ENCODE assay signal across 8 cellular contexts in genomic region chr18:48031011-48031480, GRCh38.
DNase-seq lines count a peak whose midpoint lies in the region; ATAC-seq, FAIRE-seq and TF ChIP-seq lines count a peak whose summit lies in the region.

No MANE protein-coding gene starts in this region.

- no peaks in the 10 kb centered on the region for H3K9me2 ChIP-seq in HCT116 (ENCODE audit: insufficient read depth)

- no peaks in the 10 kb centered on the region for H3K9me3 ChIP-seq in HCT116 (ENCODE audit: control insufficient read depth in 1 of 2, insufficient read depth in 1 of 2, low read depth in 1 of 2, low read length in 2 of 2)
- no peaks in the 10 kb centered on the region for H3K9me3 ChIP-seq in GM12878 (replicated peaks; ENCODE audit: control insufficient read depth, insufficient read depth, low read length)
- no peaks in the 10 kb centered on the region for H3K9me3 ChIP-seq in tibial nerve

- no peaks in the 10 kb centered on the region for H3K36me3 ChIP-seq in HCT116 (ENCODE audit: control insufficient read depth in 1 of 2, insufficient read depth in 2 of 2, low read length in 2 of 2)
- H3K36me3 ChIP-seq in GM12878 (ENCODE audit: control insufficient read depth in 2 of 2, insufficient read depth in 2 of 2, low read length in 1 of 2) = no peaks in the 10 kb centered on the region
- H3K36me3 ChIP-seq in tibial nerve = peaks cover 0 to 8% (median 0%) of the 10 kb centered on the region in 3 donors

- RAD21 ChIA-PET in HCT116 (lab: Charles Lee; ENCODE audit: low non-redundant PET in 1 of 2, low total read pairs in 2 of 2, uncharacterized antibody in 2 of 2, unreplicated experiment in 2 of 2) = interaction anchor here in 1 of 2 experiments (0.7 kb wide), 1 partner anchor 199 kb away, joined by 4 read pairs; no protein-coding TSS in a partner anchor
- RAD21 ChIA-PET in GM12878 (lab: Charles Lee; ENCODE audit: unreplicated experiment) = no interaction called here

- no peak for TF ChIP-seq POLR2A in HCT116 (IDR thresholded peaks at IDR 0.05; ENCODE audit: borderline replicate concordance, extremely low read depth, insufficient read depth, insufficient read length)
- TF ChIP-seq POLR2A in GM12878 (IDR thresholded peaks at IDR 0.05; ENCODE audit: low read depth, low read length) = no peak
- TF ChIP-seq POLR2A in tibial nerve (IDR thresholded peaks at IDR 0.05) = no peak

- no peak overlapping the region for H3K4me2 ChIP-seq in HCT116 (ENCODE audit: low read length)
- no peak overlapping the region for H3K4me2 ChIP-seq in GM12878 (ENCODE audit: control insufficient read depth, insufficient read depth)

- FAIRE-seq in GM12878 (lab: Jason Lieb, UNC) (no peak), islet of Langerhans (lab: Jason Lieb, UNC) (peak; percentile 90)

- H2AFZ ChIP-seq in HCT116 (ENCODE audit: low read depth, low read length, poor library complexity, severe bottlenecking) (no peak overlapping the region), GM12878 (ENCODE audit: control insufficient read depth, low read depth, low read length) (no peak overlapping the region)

- no peaks in the 10 kb centered on the region for H4K20me1 ChIP-seq in HCT116 (ENCODE audit: insufficient read depth)
- no peaks in the 10 kb centered on the region for H4K20me1 ChIP-seq in GM12878 (ENCODE audit: control insufficient read depth, insufficient read depth)

- SMC1A ChIA-PET in GM12878 (lab: Charles Lee; ENCODE audit: uncharacterized antibody, unreplicated experiment) = no interaction called here

- intact Hi-C loops in HCT116 (cut with micrococcal nuclease) (loop anchor here (1.0 to 5.0 kb wide), 3 partner anchors 201 to 415 kb away; no protein-coding TSS in a partner anchor), GM12878 (cut with micrococcal nuclease; ENCODE audit: unreplicated experiment) (loop anchor here (1.0 kb wide), 1 partner anchor 415 kb away; no protein-coding TSS in a partner anchor)

- H3K4me1 ChIP-seq in HCT116 (ENCODE audit: control insufficient read depth in 1 of 2, insufficient read depth in 2 of 2, low read length in 2 of 2) = peaks cover 7 to 9% of the 10 kb centered on the region in 2 experiments; a peak in 2 of 4 replicates
- H3K4me1 ChIP-seq in GM12878 (ENCODE audit: control insufficient read depth, insufficient read depth, low read length) = no peaks in the 10 kb centered on the region
- peaks cover 0 to 34% (median 0%) of the 10 kb centered on the region in 4 donors for H3K4me1 ChIP-seq in tibial nerve

- POLR2A ChIA-PET in HCT116 (lab: Charles Lee) (no interaction called here), GM12878 (lab: Charles Lee) (no interaction called here)

- WGBS in GM12878 (ENCODE audit: insufficient coverage, insufficient replicate concordance, low lambda C conversion rate, missing lambda C conversion rate) = 44% methylated on average over 1 of the region's 1 CpG
- 0 to 14% methylated on average over 1 of the region's 1 CpG for WGBS in tibial nerve, 2 donors

- BruUV-seq in HCT116 (replicated peaks; lab: Mats Ljungman, UMichigan) (no TSS peak), GM12878 (replicated peaks; lab: Mats Ljungman, UMichigan) (no TSS peak)

- CTCF ChIA-PET in HCT116 (lab: Charles Lee) (interaction anchor here (0.8 to 4.5 kb wide), 7 partner anchors 17 to 434 kb away, joined by 3 to 34 read pairs (median 4); no protein-coding TSS in a partner anchor), GM12878 (lab: Yijun Ruan, JAX) (interaction anchor here (0.5 to 1.4 kb wide), 7 partner anchors 27 to 416 kb away, joined by 3 to 4 read pairs (median 3); no protein-coding TSS in a partner anchor)

- ATAC-seq in HCT116 (peak; percentile 94), GM12878 (peak; percentile 73), HG02884 (IDR thresholded peaks at IDR 0.05; ENCODE audit: unreplicated experiment) (no peak)

- TF ChIP-seq CTCF in HCT116 (IDR thresholded peaks at IDR 0.05 in 2 of 3, conservative IDR thresholded peaks at IDR 0.05 in 1 of 3; ENCODE audit: borderline replicate concordance in 1 of 3, insufficient read depth in 1 of 3, low read depth in 2 of 3, low read length in 2 of 3) = peak; percentile 75 to 88 (median 84)
- peak; percentile 57 to 73 (median 67) for TF ChIP-seq CTCF in GM12878 (IDR thresholded peaks at IDR 0.05 in 2 of 3, conservative IDR thresholded peaks at IDR 0.05 in 1 of 3; ENCODE audit: control insufficient read depth in 2 of 3, extremely low read depth in 1 of 3, insufficient read depth in 1 of 3, low read depth in 3 of 3, low read length in 3 of 3)
- peak; percentile 40 to 67 (median 51) for TF ChIP-seq CTCF in tibial nerve (IDR thresholded peaks at IDR 0.05)

- in situ Hi-C loops in GM12878 (cut with MboI) = no loop called here

- H3K27me3 ChIP-seq in HCT116 (ENCODE audit: insufficient read depth, low read length) (no peaks in the 10 kb centered on the region), GM12878 (replicated peaks in 1 of 2; ENCODE audit: control insufficient read depth in 2 of 2, insufficient read depth in 2 of 2, low read length in 1 of 2) (peaks cover 0 to 1% of the 10 kb centered on the region in 2 experiments; a peak in 2 of 4 replicates), tibial nerve (no peaks in the 10 kb centered on the region)

- DNase-seq in COLO829 (ENCODE audit: low spot score) (peak; percentile 28), HCT116 (ENCODE audit: low read depth, low spot score) (peak; percentile 51), NCI-H510A treated with DMSO at 0.1 percent for 48 hours (lab: John Stamatoyannopoulos, UW) (peak; percentile 72), GM12878 (ENCODE audit: low read depth, low spot score) (no peak), tibial nerve (ENCODE audit: low spot score in 2 of 2) (peak in 1 of 2 donors; percentile 61)
- no peak for DNase-seq in stimulated activated CD4-positive, alpha-beta T cell treated with anti-CD3 and anti-CD28 coated beads, Interleukin-4, amount 100 ng/mL, for 24 hours

- no peak overlapping the region for H3K9ac ChIP-seq in HCT116 (ENCODE audit: low read length)
- H3K9ac ChIP-seq in GM12878 (ENCODE audit: control insufficient read depth, insufficient read depth, low read length) = no peak overlapping the region

- H3K79me2 ChIP-seq in HCT116 (ENCODE audit: insufficient read depth, low read length) (no peaks in the 10 kb centered on the region), GM12878 (ENCODE audit: control insufficient read depth, insufficient read depth, low read length) (no peaks in the 10 kb centered on the region)

- H3K4me3 ChIP-seq in HCT116 (replicated peaks in 1 of 2; ENCODE audit: low read depth in 1 of 2, low read length in 2 of 2) (no peak overlapping the region), GM12878 (no peak overlapping the region), tibial nerve (no peak overlapping the region)

- TF ChIP-seq RAD21 in HCT116 (IDR thresholded peaks at IDR 0.05; ENCODE audit: low read depth) (peak; percentile 82), GM12878 (IDR thresholded peaks at IDR 0.05; ENCODE audit: insufficient read depth, low read depth, low read length) (peak; percentile 61)

- H3K27ac ChIP-seq in HCT116 (ENCODE audit: low read depth, low read length) = no peak overlapping the region
- no peak overlapping the region for H3K27ac ChIP-seq in GM12878 (ENCODE audit: control insufficient read depth, insufficient read depth)
- no peak overlapping the region for H3K27ac ChIP-seq in tibial nerve

- TF ChIP-seq EP300 in GM12878 (IDR thresholded peaks at IDR 0.05; ENCODE audit: borderline replicate concordance in 1 of 2, control insufficient read depth in 1 of 2, low read depth in 2 of 2, low read length in 2 of 2) = no peak
- no peak for TF ChIP-seq EP300 in tibial nerve (IDR thresholded peaks at IDR 0.05)

TF ChIP-seq in HCT116, 20 proteins besides CTCF, POLR2A, EP300 and RAD21:
- TF ChIP-seq YY1 (IDR thresholded peaks at IDR 0.05; ENCODE audit: extremely low read depth, insufficient replicate concordance, low read depth, low read length) (peak; percentile 75), ATF3 (IDR thresholded peaks at IDR 0.05) (no peak)

TF ChIP-seq in GM12878, 131 proteins besides CTCF, POLR2A, EP300 and RAD21:
- TF ChIP-seq KAT2A (conservative IDR thresholded peaks at IDR 0.05; ENCODE audit: control insufficient read depth, low read depth, low read length) (no peak), YY1 (IDR thresholded peaks at IDR 0.05; ENCODE audit: low read depth, low read length) (peak; percentile 51; the same call in 1 of the 2 replicates), BCL3 (IDR thresholded peaks at IDR 0.05; ENCODE audit: borderline replicate concordance, insufficient read depth, low read depth, low read length, poor library complexity, severe bottlenecking) (no peak), SMC3 (IDR thresholded peaks at IDR 0.05; ENCODE audit: borderline replicate concordance, low read length) (peak; percentile 38; the same call in 1 of the 2 replicates), HCFC1 (IDR thresholded peaks at IDR 0.05; ENCODE audit: low read length) (no peak), ATF3 (IDR thresholded peaks at IDR 0.05; ENCODE audit: borderline replicate concordance, extremely low read depth, low read depth, low read length) (no peak), RCOR1 (conservative IDR thresholded peaks at IDR 0.05; ENCODE audit: low read depth, low read length) (no peak), EED (IDR thresholded peaks at IDR 0.05; ENCODE audit: low read depth) (no peak), KLF5 (IDR thresholded peaks at IDR 0.05; ENCODE audit: partially characterized antibody) (no peak)

Comparison
In these comparisons a context has a peak if more than half of its experiments do, and no peak if none do; other contexts are left out.
1. DNase-seq: peak in COLO829 (single experiment), HCT116 (single experiment) and NCI-H510A treated with DMSO at 0.1 percent for 48 hours (single experiment); none in GM12878 (single experiment) and stimulated activated CD4-positive, alpha-beta T cell treated with anti-CD3 and anti-CD28 coated beads, Interleukin-4, amount 100 ng/mL, for 24 hours (single experiment).
2. Peak in every context shown above with its lines, with median percentiles within 50 percentile points of each other: CTCF ChIP-seq.